ENCODE assay signal across 1 cellular context in genomic region chr2:150528861-150529801, GRCh38.
TF ChIP-seq lines count a peak whose summit lies in the region.

No MANE protein-coding gene starts in this region.

TF ChIP-seq in GM12878, 131 proteins besides CTCF, POLR2A, EP300 and RAD21 (continued from another document):
- TF ChIP-seq ETV6 (conservative IDR thresholded peaks at IDR 0.05 in 1 of 2, IDR thresholded peaks at IDR 0.05 in 1 of 2; ENCODE audit: borderline replicate concordance in 1 of 2, low read depth in 1 of 2) (no peak), SUZ12 (IDR thresholded peaks at IDR 0.05; ENCODE audit: unreplicated experiment) (no peak), DPF2 (IDR thresholded peaks at IDR 0.05) (peak; percentile 87), FOXK2 (IDR thresholded peaks at IDR 0.05) (no peak), E2F8 (IDR thresholded peaks at IDR 0.05; ENCODE audit: low read depth, partially characterized antibody) (no peak), FOS (IDR thresholded peaks at IDR 0.05; ENCODE audit: borderline replicate concordance, extremely low read depth, insufficient read length) (no peak), CEBPB (IDR thresholded peaks at IDR 0.05; ENCODE audit: borderline replicate concordance in 1 of 2, low read depth in 2 of 2, low read length in 2 of 2) (no peak), SMAD1 (IDR thresholded peaks at IDR 0.05; ENCODE audit: low read depth, partially characterized antibody) (peak; percentile 34), TCF7 (IDR thresholded peaks at IDR 0.05; ENCODE audit: borderline replicate concordance) (no peak), ZNF592 (IDR thresholded peaks at IDR 0.05) (no peak), CBFB (IDR thresholded peaks at IDR 0.05; ENCODE audit: low read depth) (no peak), ZSCAN29 (IDR thresholded peaks at IDR 0.05) (no peak), MLLT1 (IDR thresholded peaks at IDR 0.05) (peak; percentile 82), SIN3A (IDR thresholded peaks at IDR 0.05; ENCODE audit: low read depth, low read length) (no peak), KDM1A (IDR thresholded peaks at IDR 0.05; ENCODE audit: borderline replicate concordance) (no peak), ZBED1 (IDR thresholded peaks at IDR 0.05; ENCODE audit: borderline replicate concordance) (no peak), ZBTB4 (CRISPR knock-in tag; IDR thresholded peaks at IDR 0.05) (no peak), NFXL1 (IDR thresholded peaks at IDR 0.05; ENCODE audit: borderline replicate concordance) (no peak), RFX5 (IDR thresholded peaks at IDR 0.05; ENCODE audit: low read depth, low read length) (no peak), POU2F2 (IDR thresholded peaks at IDR 0.05; ENCODE audit: borderline replicate concordance, low read depth, low read length) (peak; percentile 18; the same call in 1 of the 3 replicates), ZZZ3 (IDR thresholded peaks at IDR 0.05; ENCODE audit: control insufficient read depth, insufficient read length, low read depth) (no peak), ZNF687 (IDR thresholded peaks at IDR 0.05) (peak; percentile 60; the same call in 1 of the 2 replicates), IRF4 (IDR thresholded peaks at IDR 0.05; ENCODE audit: low read depth, low read length) (no peak), LARP7 (IDR thresholded peaks at IDR 0.05) (no peak), SUPT20H (IDR thresholded peaks at IDR 0.05; ENCODE audit: borderline replicate concordance, control insufficient read depth, low read depth, low read length) (no peak), MTA2 (IDR thresholded peaks at IDR 0.05; ENCODE audit: low read depth) (peak; percentile 80), PKNOX1 (IDR thresholded peaks at IDR 0.05) (peak; percentile 16; the same call in 1 of the 2 replicates), IKZF2 (IDR thresholded peaks at IDR 0.05) (peak; percentile 72 to 79), BCL11A (IDR thresholded peaks at IDR 0.05; ENCODE audit: low read depth, low read length) (0 out of 2 replicates have a peak, but pooled peaks have one; percentile 35), STAT3 (IDR thresholded peaks at IDR 0.05; ENCODE audit: low read depth, low read length) (no peak), NRF1 (conservative IDR thresholded peaks at IDR 0.05; ENCODE audit: low read depth, low read length) (no peak), SMARCA5 (IDR thresholded peaks at IDR 0.05) (0 out of 2 replicates have a peak, but pooled peaks have one; percentile 18), EGR1 (IDR thresholded peaks at IDR 0.05; ENCODE audit: borderline replicate concordance in 1 of 2, low read depth in 2 of 2, low read length in 2 of 2) (no peak)
TF ChIP-seq in GM12878: peak in this region for 24.
